ENCODE assay signal across 1 cellular context in genomic region chr4:87330761-87331160, GRCh38.
A peak's percentile ranks its signal among the peaks of the same experiment; 100 is the strongest.
TF ChIP-seq lines count a peak whose summit lies in the region.

No MANE protein-coding gene starts in this region.

TF ChIP-seq in K562, 482 proteins besides CTCF, POLR2A, EP300 and RAD21 (continued from another document):
- TF ChIP-seq MGA (IDR thresholded peaks at IDR 0.05): peak; percentile 31; the same call in 1 of the 2 replicates
